8 cellular contexts compared by ENCODE assay signal in genomic region chr1:229559336-229559801, GRCh38. TPM values are rescaled to one million over a fixed set of nuclear protein-coding genes. Genes with fewer than 3 reads are reported as not detected.
DNase-seq lines count a peak whose midpoint lies in the region; ATAC-seq and TF ChIP-seq lines count a peak whose summit lies in the region.
"Not testable (repeated sequence)": the region's sequence is repeated elsewhere in the genome, so short reads cannot be mapped to it uniquely, and the experiment has no call there.

No MANE protein-coding gene starts in this region.

- not testable (repeated sequence) for BruUV-seq in IMR-90 (replicated peaks; lab: Mats Ljungman, UMichigan)

- DNase-seq in IMR-90; SK-N-SH; effector memory CD4-positive, alpha-beta T cell; natural killer cell treated with Interleukin-12 subunit alpha and Interleukin-12 subunit beta and Interleukin-15 and Interleukin-18, amount 100 ng/mL, for 72 hours (ENCODE audit: low spot score): not testable (repeated sequence)
- DNase-seq in activated naive CD4-positive, alpha-beta T cell treated with anti-CD3 and anti-CD28 coated beads for 36 hours = peak; percentile 11

- peaks cover 24% of the 10 kb centered on the region for H3K4me1 Mint-ChIP-seq in activated naive CD4-positive, alpha-beta T cell treated with anti-CD3 and anti-CD28 coated beads for 36 hours (ENCODE audit: low read depth)
- H3K4me1 Mint-ChIP-seq in natural killer cell treated with Interleukin-12 subunit alpha and Interleukin-12 subunit beta and Interleukin-15 and Interleukin-18, amount 100 ng/mL, for 72 hours (ENCODE audit: low read depth in 2 of 2) = peaks cover 29 to 39% of the 10 kb centered on the region in 2 donors
- peaks cover 37% of the 10 kb centered on the region for H3K4me1 Mint-ChIP-seq in stimulated activated naive CD8-positive, alpha-beta T cell treated with anti-CD3 and anti-CD28 coated beads, Interleukin-15, Interleukin-2, amounts not matched to agents 100 ng/mL and 50 ng/mL, for 24 hours (ENCODE audit: low read depth)

- peak overlapping the region; percentile 93 for H4K91ac ChIP-seq in IMR-90 (ENCODE audit: insufficient read depth, low read depth, low read length)

- H3K9me3 ChIP-seq in IMR-90 (ENCODE audit: control insufficient read depth, insufficient read depth, low read length); SK-N-SH; effector memory CD4-positive, alpha-beta T cell (ENCODE audit: control insufficient read depth, low read length); iPS-15b (ENCODE audit: control insufficient read depth, insufficient read depth, low read length): not testable (repeated sequence)

- H3K9me3 Mint-ChIP-seq in activated naive CD4-positive, alpha-beta T cell treated with anti-CD3 and anti-CD28 coated beads for 36 hours; natural killer cell treated with Interleukin-12 subunit alpha and Interleukin-12 subunit beta and Interleukin-15 and Interleukin-18, amount 100 ng/mL, for 72 hours; stimulated activated naive CD8-positive, alpha-beta T cell treated with anti-CD3 and anti-CD28 coated beads, Interleukin-15, Interleukin-2, amounts not matched to agents 100 ng/mL and 50 ng/mL, for 24 hours: not testable (repeated sequence)

- not testable (repeated sequence) for H3K36me3 Mint-ChIP-seq in activated naive CD4-positive, alpha-beta T cell treated with anti-CD3 and anti-CD28 coated beads for 36 hours (ENCODE audit: low read depth); natural killer cell treated with Interleukin-12 subunit alpha and Interleukin-12 subunit beta and Interleukin-15 and Interleukin-18, amount 100 ng/mL, for 72 hours; stimulated activated naive CD8-positive, alpha-beta T cell treated with anti-CD3 and anti-CD28 coated beads, Interleukin-15, Interleukin-2, amounts not matched to agents 100 ng/mL and 50 ng/mL, for 24 hours (ENCODE audit: low read depth)

- H4K20me1 ChIP-seq in IMR-90 (ENCODE audit: insufficient read depth, low read length); SK-N-SH (ENCODE audit: insufficient read depth): not testable (repeated sequence)

- peak overlapping the region; percentile 88 for H3K4me3 Mint-ChIP-seq in activated naive CD4-positive, alpha-beta T cell treated with anti-CD3 and anti-CD28 coated beads for 36 hours
- H3K4me3 Mint-ChIP-seq in natural killer cell treated with Interleukin-12 subunit alpha and Interleukin-12 subunit beta and Interleukin-15 and Interleukin-18, amount 100 ng/mL, for 72 hours = peak overlapping the region; percentile 92
- peak overlapping the region; percentile 93 for H3K4me3 Mint-ChIP-seq in stimulated activated naive CD8-positive, alpha-beta T cell treated with anti-CD3 and anti-CD28 coated beads, Interleukin-15, Interleukin-2, amounts not matched to agents 100 ng/mL and 50 ng/mL, for 24 hours

- H3K18ac ChIP-seq in IMR-90 (ENCODE audit: low read depth, low read length) = peak overlapping the region; percentile 21; the same call in 1 of the 2 replicates

- H2BK120ac ChIP-seq in IMR-90 (ENCODE audit: low read depth, low read length) = peak overlapping the region; percentile 75

- not testable (repeated sequence) for TF ChIP-seq RAD21 in IMR-90 (IDR thresholded peaks at IDR 0.05; ENCODE audit: low read length); SK-N-SH (IDR thresholded peaks at IDR 0.05; ENCODE audit: low read length)

- H3K4me2 ChIP-seq in IMR-90 (ENCODE audit: low read depth, low read length) (peak overlapping the region; percentile 84), SK-N-SH (peak overlapping the region; percentile 79)

- H2BK5ac ChIP-seq in IMR-90 (ENCODE audit: low read depth, low read length, poor library complexity, severe bottlenecking) = peak overlapping the region; percentile 43

- in situ Hi-C loops in IMR-90 (cut with MboI; ENCODE audit: low sequenced_read_pairs) = loop anchor here (5.0 kb wide), 1 partner anchor 68 kb away; the partner anchor contains the start of genes TAF5L and URB2

- H3K23ac ChIP-seq in IMR-90 (ENCODE audit: low read depth, low read length) = peak overlapping the region; percentile 80; the same call in 1 of the 2 replicates

- peak overlapping the region; percentile 83; the same call in 1 of the 3 replicates for H2BK15ac ChIP-seq in IMR-90 (ENCODE audit: low read depth, low read length)

- TF ChIP-seq EP300 in SK-N-SH (IDR thresholded peaks at IDR 0.05; ENCODE audit: borderline replicate concordance in 1 of 2, low read depth in 1 of 2, low read length in 1 of 2) = not testable (repeated sequence)

- not testable (repeated sequence) for TF ChIP-seq CTCF in C4-2B (conservative IDR thresholded peaks at IDR 0.05); IMR-90 (conservative IDR thresholded peaks at IDR 0.05; ENCODE audit: low read depth, low read length); SK-N-SH (IDR thresholded peaks at IDR 0.05)

- H3K27ac Mint-ChIP-seq in activated naive CD4-positive, alpha-beta T cell treated with anti-CD3 and anti-CD28 coated beads for 36 hours = peak overlapping the region; percentile 44
- H3K27ac Mint-ChIP-seq in natural killer cell treated with Interleukin-12 subunit alpha and Interleukin-12 subunit beta and Interleukin-15 and Interleukin-18, amount 100 ng/mL, for 72 hours = peak overlapping the region; percentile 63 to 80
- H3K27ac Mint-ChIP-seq in stimulated activated naive CD8-positive, alpha-beta T cell treated with anti-CD3 and anti-CD28 coated beads, Interleukin-15, Interleukin-2, amounts not matched to agents 100 ng/mL and 50 ng/mL, for 24 hours = peak overlapping the region; percentile 87

- H2AK5ac ChIP-seq in IMR-90 (ENCODE audit: low read depth, low read length) = peak overlapping the region; percentile 74; the same call in 1 of the 2 replicates

- H2AFZ ChIP-seq in IMR-90 (replicated peaks; ENCODE audit: low read length, poor library complexity) (peak overlapping the region; percentile 99), SK-N-SH (ENCODE audit: low read depth) (peak overlapping the region; percentile 96)

- H3K27me3 Mint-ChIP-seq in activated naive CD4-positive, alpha-beta T cell treated with anti-CD3 and anti-CD28 coated beads for 36 hours (ENCODE audit: low read depth); natural killer cell treated with Interleukin-12 subunit alpha and Interleukin-12 subunit beta and Interleukin-15 and Interleukin-18, amount 100 ng/mL, for 72 hours; stimulated activated naive CD8-positive, alpha-beta T cell treated with anti-CD3 and anti-CD28 coated beads, Interleukin-15, Interleukin-2, amounts not matched to agents 100 ng/mL and 50 ng/mL, for 24 hours: not testable (repeated sequence)

- intact Hi-C loops in IMR-90 (cut with micrococcal nuclease) = loop anchor here (1.0 to 2.0 kb wide), 2 partner anchors 67 to 509 kb away; partner anchors contain the start of genes TAF5L and URB2
- intact Hi-C loops in activated naive CD4-positive, alpha-beta T cell treated with anti-CD3 and anti-CD28 coated beads for 36 hours (cut with micrococcal nuclease) = loop anchor here (1.0 to 5.0 kb wide), 7 partner anchors 17 to 548 kb away; partner anchors contain the start of genes CCSAP, NUP133, RAB4A and TAF5L

- not testable (repeated sequence) for H3K9me2 ChIP-seq in SK-N-SH

- H3K14ac ChIP-seq in IMR-90 (replicated peaks; ENCODE audit: low read depth, low read length) = peak overlapping the region; percentile 59

- H3K27ac ChIP-seq in C4-2B = peak overlapping the region; percentile 78
- H3K27ac ChIP-seq in IMR-90 (ENCODE audit: insufficient read depth, low read length) = peak overlapping the region; percentile 65
- H3K27ac ChIP-seq in SK-N-SH (ENCODE audit: low read depth in 2 of 2, low read length in 1 of 2) = peak overlapping the region; percentile 2 to 65; a peak in 2 of 4 replicates
- H3K27ac ChIP-seq in effector memory CD4-positive, alpha-beta T cell (ENCODE audit: insufficient read depth, low read length, poor library complexity, severe bottlenecking) = peak overlapping the region; percentile 63

- POLR2A ChIA-PET in IMR-90 (lab: Charles Lee; ENCODE audit: unreplicated experiment) = interaction anchor here (1.2 kb wide), 1 partner anchor 68 kb away, joined by 3 read pairs; no protein-coding TSS in a partner anchor
- POLR2A ChIA-PET in SK-N-SH (lab: Yijun Ruan, JAX) = interaction anchor here (0.9 to 1.2 kb wide), 4 partner anchors 51 to 68 kb away, joined by 4 to 9 read pairs (median 6); partner anchors contain the start of genes NUP133, TAF5L and URB2

- TF ChIP-seq POLR2A in IMR-90 (IDR thresholded peaks at IDR 0.05; ENCODE audit: low read depth, low read length) = not testable (repeated sequence)

- not testable (repeated sequence) for H3K36me3 ChIP-seq in IMR-90 (ENCODE audit: control insufficient read depth, insufficient read depth, low read length); SK-N-SH (replicated peaks in 1 of 2; ENCODE audit: control insufficient read depth in 1 of 2, insufficient read depth in 2 of 2, low read length in 1 of 2); effector memory CD4-positive, alpha-beta T cell (ENCODE audit: control insufficient read depth, insufficient read depth, low read length); iPS-15b (ENCODE audit: control insufficient read depth, insufficient read depth, low read length)

- H4K5ac ChIP-seq in IMR-90 (ENCODE audit: low read depth, low read length) = peak overlapping the region; percentile 23; the same call in 1 of the 2 replicates

- H3K4me1 ChIP-seq in IMR-90 (ENCODE audit: control insufficient read depth, insufficient read depth, low read length) = peaks cover 11% of the 10 kb centered on the region
- H3K4me1 ChIP-seq in SK-N-SH (ENCODE audit: control insufficient read depth in 1 of 2, insufficient read depth in 2 of 2, low read depth in 1 of 2, low read length in 1 of 2) = peaks cover 0 to 14% of the 10 kb centered on the region in 2 experiments; a peak in 2 of 4 replicates
- peaks cover 12% of the 10 kb centered on the region for H3K4me1 ChIP-seq in effector memory CD4-positive, alpha-beta T cell (ENCODE audit: control insufficient read depth, insufficient read depth, low read length, poor library complexity, severe bottlenecking)
- not testable (repeated sequence) for H3K4me1 ChIP-seq in iPS-15b (ENCODE audit: control insufficient read depth, insufficient read depth, low read length)

- H3K56ac ChIP-seq in IMR-90 (ENCODE audit: extremely low read depth, insufficient read depth, low read length) = not testable (repeated sequence)

- peak overlapping the region; percentile 81 to 97 for H4K8ac ChIP-seq in IMR-90 (ENCODE audit: low read depth in 2 of 2, low read length in 2 of 2)

- peak overlapping the region; percentile 89 for H2AK9ac ChIP-seq in IMR-90 (replicated peaks; ENCODE audit: low read depth, low read length, poor library complexity)

- peak overlapping the region; percentile 89 for H3K4ac ChIP-seq in IMR-90 (ENCODE audit: low read depth, low read length)

- ATAC-seq in IMR-90 (ENCODE audit: low read depth); natural killer cell treated with Interleukin-12 subunit alpha and Interleukin-12 subunit beta and Interleukin-15 and Interleukin-18, amount 100 ng/mL, for 72 hours: not testable (repeated sequence)

- WGBS in IMR-90 (ENCODE audit: extremely low coverage in 2 of 2, insufficient read length in 1 of 2), 2 experiments = 63% methylated on average over 12 of the region's 20 CpGs; no CpG with 5 or more reads in 1 of the 2 experiments
- WGBS in SK-N-SH (ENCODE audit: low lambda C conversion rate) = 13% methylated on average over 20 of the region's 20 CpGs

- not testable (repeated sequence) for H3K9me1 ChIP-seq in IMR-90 (ENCODE audit: insufficient read depth, low read length)

- H2BK20ac ChIP-seq in IMR-90 (ENCODE audit: low read depth, low read length) = not testable (repeated sequence)

- not testable (repeated sequence) for H3K27me3 ChIP-seq in IMR-90 (ENCODE audit: control insufficient read depth, insufficient read depth, low read length); SK-N-SH (ENCODE audit: insufficient read depth); effector memory CD4-positive, alpha-beta T cell (replicated peaks; ENCODE audit: control insufficient read depth, insufficient read depth, low read length, poor library complexity, severe bottlenecking); iPS-15b (ENCODE audit: control insufficient read depth, insufficient read depth, low read length)

- H3K79me1 ChIP-seq in IMR-90 (ENCODE audit: low read depth in 1 of 2, low read length in 2 of 2) = peaks cover 10 to 28% of the 10 kb centered on the region in 2 experiments; a peak in 2 of 4 replicates

- dilution Hi-C loops in IMR-90 (cut with HindIII; ENCODE audit: low sequenced_read_pairs, unreplicated experiment) = not testable (repeated sequence)

- not testable (repeated sequence) for H3F3A ChIP-seq in SK-N-SH (replicated peaks; ENCODE audit: insufficient read depth)

- H3K79me2 ChIP-seq in SK-N-SH (ENCODE audit: insufficient read depth) = peaks cover 36% of the 10 kb centered on the region

- H3K9ac ChIP-seq in IMR-90 (ENCODE audit: low read depth, low read length) (peak overlapping the region; percentile 74), SK-N-SH (peak overlapping the region; percentile 43; the same call in 1 of the 2 replicates)
- not testable (repeated sequence) for H3K9ac ChIP-seq in iPS-15b (ENCODE audit: low read depth, low read length)

- CTCF ChIA-PET in IMR-90 (lab: Yijun Ruan, JAX) = interaction anchor here (0.6 to 1.7 kb wide), 9 partner anchors 11 to 662 kb away, joined by 3 to 7 read pairs (median 4); partner anchors contain the start of genes TAF5L and URB2
- CTCF ChIA-PET in SK-N-SH (lab: Yijun Ruan, JAX) = interaction anchor here (0.6 to 3.7 kb wide), 29 partner anchors 9 to 752 kb away, joined by 3 to 42 read pairs (median 4); partner anchors contain the start of genes NUP133, TAF5L and URB2
- CTCF ChIA-PET in activated naive CD4-positive, alpha-beta T cell treated with anti-CD3 and anti-CD28 coated beads for 36 hours (lab: Charles Lee) = interaction anchor here (0.6 to 1.3 kb wide), 11 partner anchors 17 to 706 kb away, joined by 3 to 8 read pairs (median 4); partner anchors contain the start of genes CCSAP and NUP133

- peak overlapping the region; percentile 59 for H3K4me3 ChIP-seq in IMR-90 (ENCODE audit: insufficient read depth, low read depth, low read length)
- peak overlapping the region; percentile 72 to 90 for H3K4me3 ChIP-seq in SK-N-SH (ENCODE audit: low read depth in 2 of 2, low read length in 1 of 2)
- peak overlapping the region; percentile 95 for H3K4me3 ChIP-seq in effector memory CD4-positive, alpha-beta T cell (ENCODE audit: insufficient read depth, low read depth, low read length, poor library complexity, severe bottlenecking)
- peak overlapping the region; percentile 55 for H3K4me3 ChIP-seq in iPS-15b (ENCODE audit: low read depth, low read length)

RNA-seq across cellular contexts. Expression of gene ABCB10, which starts 0.9 kb away (rescaled TPM):
- 10.9 and 13.3 TPM in 2 replicates for total RNA-seq in IMR-90 (2012; rRNA removed)
- polyA plus RNA-seq in IMR-90 (2012; rRNA removed) (5.9 and 6.5 TPM in 2 replicates), SK-N-SH (2012; rRNA removed) (5.7 and 7.4 TPM in 2 replicates)
- 2.0 and 2.4 TPM in 2 replicates for polyA plus RNA-seq in IMR-90 (2012; cell fraction: cytosol; rRNA removed)
- polyA plus RNA-seq in IMR-90 (2012; cell fraction: nucleus; rRNA removed; ENCODE audit: low replicate concordance) = 2.4 and 5.4 TPM in 2 replicates
- polyA plus RNA-seq in SK-N-SH (2012; cell fraction: cytosol; rRNA removed) = 6.8 and 7.7 TPM in 2 replicates
- 6.9 and 9.0 TPM in 2 replicates for polyA plus RNA-seq in SK-N-SH (2012; cell fraction: nucleus; rRNA removed)
- 10 to 100 TPM; 18.9 to 19.1 TPM for total RNA-seq in activated naive CD4-positive, alpha-beta T cell treated with anti-CD3 and anti-CD28 coated beads for 36 hours
- 10 to 100 TPM; 25.7 to 39.0 TPM for total RNA-seq in natural killer cell treated with Interleukin-12 subunit alpha and Interleukin-12 subunit beta and Interleukin-15 and Interleukin-18, amount 100 ng/mL, for 72 hours

RNA-seq across cellular contexts. Expression of gene NUP133, which starts 51.2 kb away (rescaled TPM):
- 30.5 and 33.1 TPM in 2 replicates for total RNA-seq in IMR-90 (2012; rRNA removed)
- polyA plus RNA-seq in IMR-90 (2012; rRNA removed) (13.4 and 14.1 TPM in 2 replicates), SK-N-SH (2012; rRNA removed) (10.9 and 14.8 TPM in 2 replicates)
- polyA plus RNA-seq in IMR-90 (2012; cell fraction: cytosol; rRNA removed) = 5.1 and 6.9 TPM in 2 replicates
- polyA plus RNA-seq in IMR-90 (2012; cell fraction: nucleus; rRNA removed; ENCODE audit: low replicate concordance) = 7.2 and 14.1 TPM in 2 replicates
- polyA plus RNA-seq in SK-N-SH (2012; cell fraction: cytosol; rRNA removed) = 14.1 and 14.4 TPM in 2 replicates
- 8.5 and 17.0 TPM in 2 replicates for polyA plus RNA-seq in SK-N-SH (2012; cell fraction: nucleus; rRNA removed)
- 10 to 100 TPM; 53.9 to 57.2 TPM for total RNA-seq in activated naive CD4-positive, alpha-beta T cell treated with anti-CD3 and anti-CD28 coated beads for 36 hours
- 10 to 100 TPM; 41.4 to 47.9 TPM for total RNA-seq in natural killer cell treated with Interleukin-12 subunit alpha and Interleukin-12 subunit beta and Interleukin-15 and Interleukin-18, amount 100 ng/mL, for 72 hours
